7 cellular contexts compared by ENCODE assay signal in genomic region chr4:9604596-9605155, GRCh38.
DNase-seq lines count a peak whose midpoint lies in the region; ATAC-seq and TF ChIP-seq lines count a peak whose summit lies in the region.
"Not testable (repeated sequence)": the region's sequence is repeated elsewhere in the genome, so short reads cannot be mapped to it uniquely, and the experiment has no call there.

No MANE protein-coding gene starts in this region.

- DNase-seq in activated CD4-positive, alpha-beta memory T cell treated with anti-CD3 and anti-CD28 coated beads for 36 hours = peak; percentile 54
- DNase-seq in activated naive CD4-positive, alpha-beta T cell treated with anti-CD3 and anti-CD28 coated beads, Interleukin-2, amount 10 ng/mL, durations not matched to agents 7 days and 5 days = peak; percentile 27
- peak in 1 of 3 donors; percentile 1 for DNase-seq in effector memory CD4-positive, alpha-beta T cell
- DNase-seq in mesenchymal stem cell; progenitor cell of endocrine pancreas (ENCODE audit: low spot score, unreplicated experiment): not testable (repeated sequence)

- peaks cover 53% of the 10 kb centered on the region for H3K4me1 Mint-ChIP-seq in activated CD4-positive, alpha-beta memory T cell treated with anti-CD3 and anti-CD28 coated beads for 36 hours (ENCODE audit: low read depth)
- H3K4me1 Mint-ChIP-seq in activated naive CD4-positive, alpha-beta T cell treated with anti-CD3 and anti-CD28 coated beads, Interleukin-2, amount 10 ng/mL, durations not matched to agents 7 days and 5 days = peaks cover 60% of the 10 kb centered on the region
- peaks cover 73% of the 10 kb centered on the region for H3K4me1 Mint-ChIP-seq in progenitor cell of endocrine pancreas (ENCODE audit: low read depth)
- H3K4me1 Mint-ChIP-seq in stimulated activated memory B cell treated with anti-CD40 and anti-IgM and Interleukin-4, amounts not matched to agents 10 μg/mL and 1 μg/mL and 100 μg/mL, for 72 hours = not testable (repeated sequence)

- not testable (repeated sequence) for H2BK12ac ChIP-seq in mesenchymal stem cell (ENCODE audit: low read length in 2 of 2)

- H3K27me3 ChIP-seq in effector memory CD4-positive, alpha-beta T cell (replicated peaks; ENCODE audit: control insufficient read depth, insufficient read depth, low read length, poor library complexity, severe bottlenecking); mesenchymal stem cell (ENCODE audit: control insufficient read depth in 1 of 2, insufficient read depth in 1 of 2, low read length in 2 of 2): not testable (repeated sequence)

- not testable (repeated sequence) for H2BK5ac ChIP-seq in mesenchymal stem cell (ENCODE audit: low read depth, low read length, poor library complexity, severe bottlenecking)

- not testable (repeated sequence) for H4K8ac ChIP-seq in mesenchymal stem cell (ENCODE audit: low read length)

- not testable (repeated sequence) for H3K4me2 ChIP-seq in mesenchymal stem cell (ENCODE audit: low read length, poor library complexity, severe bottlenecking)

- not testable (repeated sequence) for H3K14ac ChIP-seq in mesenchymal stem cell (ENCODE audit: low read length in 2 of 2)

- H3K18ac ChIP-seq in mesenchymal stem cell (ENCODE audit: low read depth in 1 of 2, low read length in 2 of 2) = not testable (repeated sequence)

- H2BK15ac ChIP-seq in mesenchymal stem cell (ENCODE audit: low read depth, poor library complexity, severe bottlenecking) = not testable (repeated sequence)

- not testable (repeated sequence) for H2AK5ac ChIP-seq in mesenchymal stem cell (ENCODE audit: low read length, severe bottlenecking)

- CTCF ChIA-PET in activated CD4-positive, alpha-beta memory T cell treated with anti-CD3 and anti-CD28 coated beads for 36 hours (lab: Charles Lee) = interaction anchor here (4.2 kb wide), 1 partner anchor 72 kb away, joined by 18 read pairs; no protein-coding TSS in a partner anchor
- CTCF ChIA-PET in activated naive CD4-positive, alpha-beta T cell treated with anti-CD3 and anti-CD28 coated beads, Interleukin-2, amount 10 ng/mL, durations not matched to agents 7 days and 5 days (lab: Charles Lee) = not testable (repeated sequence)

- peak overlapping the region; percentile 47 for H3K4me3 ChIP-seq in effector memory CD4-positive, alpha-beta T cell (ENCODE audit: insufficient read depth, low read depth, low read length, poor library complexity, severe bottlenecking)
- not testable (repeated sequence) for H3K4me3 ChIP-seq in mesenchymal stem cell (ENCODE audit: insufficient read depth in 1 of 2, low read depth in 1 of 2, low read length in 2 of 2)

- not testable (repeated sequence) for H3K4me1 ChIP-seq in effector memory CD4-positive, alpha-beta T cell (ENCODE audit: control insufficient read depth, insufficient read depth, low read length, poor library complexity, severe bottlenecking); mesenchymal stem cell (ENCODE audit: control insufficient read depth, insufficient read depth, low read depth, low read length)

- intact Hi-C loops in activated CD4-positive, alpha-beta memory T cell treated with anti-CD3 and anti-CD28 coated beads for 36 hours (cut with micrococcal nuclease) = loop anchor here (10.0 kb wide), 4 partner anchors 50 to 510 kb away; partner anchors contain the start of gene WDR1

- peak overlapping the region; percentile 95 for H3K27ac ChIP-seq in KOPT-K1 (ENCODE audit: low read depth, low read length, poor library complexity, severe bottlenecking)
- H3K27ac ChIP-seq in effector memory CD4-positive, alpha-beta T cell (ENCODE audit: insufficient read depth, low read length, poor library complexity, severe bottlenecking) = peak overlapping the region; percentile 62
- H3K27ac ChIP-seq in mesenchymal stem cell (ENCODE audit: low read length, poor library complexity, severe bottlenecking) = not testable (repeated sequence)

- H3K9ac ChIP-seq in mesenchymal stem cell (ENCODE audit: low read length) = peak overlapping the region; percentile 79

- 72% methylated on average over 10 of the region's 10 CpGs for WGBS in mesenchymal stem cell

- peak overlapping the region; percentile 99 for H3K27ac Mint-ChIP-seq in activated CD4-positive, alpha-beta memory T cell treated with anti-CD3 and anti-CD28 coated beads for 36 hours
- peak overlapping the region; percentile 99 for H3K27ac Mint-ChIP-seq in activated naive CD4-positive, alpha-beta T cell treated with anti-CD3 and anti-CD28 coated beads, Interleukin-2, amount 10 ng/mL, durations not matched to agents 7 days and 5 days
- H3K27ac Mint-ChIP-seq in progenitor cell of endocrine pancreas = peak overlapping the region; percentile 94
- peak overlapping the region; percentile 50 for H3K27ac Mint-ChIP-seq in stimulated activated memory B cell treated with anti-CD40 and anti-IgM and Interleukin-4, amounts not matched to agents 10 μg/mL and 1 μg/mL and 100 μg/mL, for 72 hours

- POLR2A ChIA-PET in activated CD4-positive, alpha-beta memory T cell treated with anti-CD3 and anti-CD28 coated beads for 36 hours (lab: Charles Lee) = not testable (repeated sequence)

- not testable (repeated sequence) for H3K36me3 Mint-ChIP-seq in activated CD4-positive, alpha-beta memory T cell treated with anti-CD3 and anti-CD28 coated beads for 36 hours; activated naive CD4-positive, alpha-beta T cell treated with anti-CD3 and anti-CD28 coated beads, Interleukin-2, amount 10 ng/mL, durations not matched to agents 7 days and 5 days; progenitor cell of endocrine pancreas (ENCODE audit: insufficient read depth); stimulated activated memory B cell treated with anti-CD40 and anti-IgM and Interleukin-4, amounts not matched to agents 10 μg/mL and 1 μg/mL and 100 μg/mL, for 72 hours

- not testable (repeated sequence) for H2BK120ac ChIP-seq in mesenchymal stem cell (ENCODE audit: low read depth, low read length)

- H4K91ac ChIP-seq in mesenchymal stem cell (ENCODE audit: low read length) = not testable (repeated sequence)

- H3K79me1 ChIP-seq in mesenchymal stem cell (replicated peaks; ENCODE audit: low read length, poor library complexity, severe bottlenecking) = not testable (repeated sequence)

- H2AFZ ChIP-seq in mesenchymal stem cell (ENCODE audit: low read depth, low read length) = not testable (repeated sequence)

- H3K4me3 Mint-ChIP-seq in activated CD4-positive, alpha-beta memory T cell treated with anti-CD3 and anti-CD28 coated beads for 36 hours = peak overlapping the region; percentile 80
- H3K4me3 Mint-ChIP-seq in activated naive CD4-positive, alpha-beta T cell treated with anti-CD3 and anti-CD28 coated beads, Interleukin-2, amount 10 ng/mL, durations not matched to agents 7 days and 5 days = peak overlapping the region; percentile 86
- peak overlapping the region; percentile 48 for H3K4me3 Mint-ChIP-seq in progenitor cell of endocrine pancreas (ENCODE audit: low read depth)
- peak overlapping the region; percentile 64 for H3K4me3 Mint-ChIP-seq in stimulated activated memory B cell treated with anti-CD40 and anti-IgM and Interleukin-4, amounts not matched to agents 10 μg/mL and 1 μg/mL and 100 μg/mL, for 72 hours

- H3K27me3 Mint-ChIP-seq in activated CD4-positive, alpha-beta memory T cell treated with anti-CD3 and anti-CD28 coated beads for 36 hours; activated naive CD4-positive, alpha-beta T cell treated with anti-CD3 and anti-CD28 coated beads, Interleukin-2, amount 10 ng/mL, durations not matched to agents 7 days and 5 days; progenitor cell of endocrine pancreas; stimulated activated memory B cell treated with anti-CD40 and anti-IgM and Interleukin-4, amounts not matched to agents 10 μg/mL and 1 μg/mL and 100 μg/mL, for 72 hours: not testable (repeated sequence)

- not testable (repeated sequence) for H3K9me3 ChIP-seq in KOPT-K1 (ENCODE audit: insufficient read depth, low read length, poor library complexity, severe bottlenecking); effector memory CD4-positive, alpha-beta T cell (ENCODE audit: control insufficient read depth, low read length); mesenchymal stem cell (ENCODE audit: control insufficient read depth, low read length)

- H3K36me3 ChIP-seq in KOPT-K1 (ENCODE audit: insufficient read depth, low read length); effector memory CD4-positive, alpha-beta T cell (ENCODE audit: control insufficient read depth, insufficient read depth, low read length); mesenchymal stem cell (ENCODE audit: control insufficient read depth in 1 of 2, insufficient read depth in 2 of 2, low read depth in 1 of 2, low read length in 2 of 2): not testable (repeated sequence)

- H3K9me3 Mint-ChIP-seq in activated CD4-positive, alpha-beta memory T cell treated with anti-CD3 and anti-CD28 coated beads for 36 hours; activated naive CD4-positive, alpha-beta T cell treated with anti-CD3 and anti-CD28 coated beads, Interleukin-2, amount 10 ng/mL, durations not matched to agents 7 days and 5 days; progenitor cell of endocrine pancreas (ENCODE audit: low read depth); stimulated activated memory B cell treated with anti-CD40 and anti-IgM and Interleukin-4, amounts not matched to agents 10 μg/mL and 1 μg/mL and 100 μg/mL, for 72 hours: not testable (repeated sequence)

- not testable (repeated sequence) for H3K4ac ChIP-seq in mesenchymal stem cell (ENCODE audit: low read depth in 1 of 2, low read length in 2 of 2)

- not testable (repeated sequence) for ATAC-seq in stimulated activated memory B cell treated with anti-CD40 and anti-IgM and Interleukin-4, amounts not matched to agents 10 μg/mL and 1 μg/mL and 100 μg/mL, for 72 hours

- H3K23ac ChIP-seq in mesenchymal stem cell (ENCODE audit: low read length in 2 of 2) = not testable (repeated sequence)

- not testable (repeated sequence) for TF ChIP-seq CTCF in progenitor cell of endocrine pancreas (IDR thresholded peaks at IDR 0.05; ENCODE audit: unreplicated experiment)
